13 cellular contexts compared by ENCODE assay signal in the genomic region with DNA sequence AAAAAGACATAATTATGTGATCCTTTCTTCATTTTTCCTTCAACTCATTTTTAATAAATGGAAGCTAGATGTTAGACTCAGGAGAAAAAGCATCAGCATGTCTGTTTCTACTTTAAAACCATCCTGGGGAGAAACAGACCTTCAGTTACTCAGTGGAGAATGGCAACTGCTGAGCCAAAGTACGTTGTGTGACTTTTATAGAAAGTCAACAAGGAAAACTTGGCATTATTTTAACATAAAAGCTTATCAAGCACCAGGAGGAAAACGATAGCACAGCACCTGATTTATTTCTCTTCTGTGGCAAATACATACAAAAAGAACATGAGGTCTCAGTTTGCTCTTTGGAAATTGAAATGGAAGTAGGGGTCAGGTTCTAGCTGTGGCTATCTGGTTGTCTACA.
A peak's percentile ranks its signal among the peaks of the same experiment; 100 is the strongest.
DNase-seq lines count a peak whose midpoint lies in the region; ATAC-seq and TF ChIP-seq lines count a peak whose summit lies in the region.
"Had no signal": no experiment of that assay in that cellular context is flagged by ENCODE, and none has a peak within 500 bp of the region (broad histone marks: within the 10 kb centered on the region; RNA-seq: fewer than 3 reads in every experiment).

No MANE protein-coding gene starts in this region.

- no peaks in the 10 kb centered on the region for H3K36me3 ChIP-seq in BLaER1 treated with 17β-estradiol and CSF1 and Interleukin-3, amounts not matched to agents 10 nM and 100 nM
- no peaks in the 10 kb centered on the region for H3K36me3 ChIP-seq in DND-41 (ENCODE audit: insufficient read depth, low read length)
- H3K36me3 ChIP-seq in mucosa of descending colon (ENCODE audit: low read depth) = no peaks in the 10 kb centered on the region
- H3K36me3 ChIP-seq in vagina = no peaks in the 10 kb centered on the region
- H3K36me3 ChIP-seq: gastroesophageal sphincter, left lung, ovary, tibial artery had no signal

- no peaks in the 10 kb centered on the region for H3K9me3 Mint-ChIP-seq in activated CD4-positive, alpha-beta memory T cell treated with anti-CD3 and anti-CD28 coated beads for 36 hours
- H3K9me3 Mint-ChIP-seq: CD8-positive, alpha-beta T cell had no signal

- no peak for DNase-seq in DND-41
- DNase-seq in activated CD4-positive, alpha-beta memory T cell treated with anti-CD3 and anti-CD28 coated beads for 36 hours = no peak
- no peak for DNase-seq in mucosa of descending colon
- DNase-seq in NCI-H1930 (lab: John Stamatoyannopoulos, UW) = no peak
- DNase-seq in vagina (ENCODE audit: extremely low spot score in 2 of 2) = no peak
- DNase-seq in NAMALWA (ENCODE audit: low spot score) = no peak
- DNase-seq: left lung, ovary, SW 1271, tibial artery had no signal

- POLR2A ChIA-PET in activated CD4-positive, alpha-beta memory T cell treated with anti-CD3 and anti-CD28 coated beads for 36 hours (lab: Charles Lee) = interaction anchor here (1.0 kb wide), 1 partner anchor 9 kb away, joined by 4 read pairs; no protein-coding TSS in a partner anchor

- H3K9me3 ChIP-seq in BLaER1 treated with 17β-estradiol and CSF1 and Interleukin-3, amounts not matched to agents 10 nM and 100 nM (replicated peaks in 1 of 11) = peaks cover 0 to 35% (median 21%) of the 10 kb centered on the region in 11 experiments; a peak in 17 of 22 replicates
- H3K9me3 ChIP-seq in DND-41 (ENCODE audit: insufficient read depth, low read length, severe bottlenecking) (no peaks in the 10 kb centered on the region), mucosa of descending colon (no peaks in the 10 kb centered on the region), vagina (no peaks in the 10 kb centered on the region)
- H3K9me3 ChIP-seq: gastroesophageal sphincter, left lung, ovary, tibial artery had no signal

- H3K4me3 Mint-ChIP-seq in activated CD4-positive, alpha-beta memory T cell treated with anti-CD3 and anti-CD28 coated beads for 36 hours = peak overlapping the region; percentile 66

- peaks cover 60 to 100% (median 65%) of the 10 kb centered on the region in 10 experiments for H3K4me1 ChIP-seq in BLaER1 treated with 17β-estradiol and CSF1 and Interleukin-3, amounts not matched to agents 10 nM and 100 nM
- H3K4me1 ChIP-seq in DND-41 (ENCODE audit: insufficient read depth, low read length) (peaks cover 37% of the 10 kb centered on the region), mucosa of descending colon (ENCODE audit: low read depth) (peaks cover 6% of the 10 kb centered on the region), vagina (peaks cover 36% of the 10 kb centered on the region)
- H3K4me1 ChIP-seq: gastroesophageal sphincter had no signal

- H4K20me1 ChIP-seq in BLaER1 treated with 17β-estradiol and CSF1 and Interleukin-3, amounts not matched to agents 10 nM and 100 nM = no peaks in the 10 kb centered on the region
- H4K20me1 ChIP-seq in DND-41 (ENCODE audit: insufficient read depth, low read length) = no peaks in the 10 kb centered on the region

- ATAC-seq in DND-41 (ENCODE audit: insufficient read depth, low read depth) (no peak), mucosa of descending colon (peak; percentile 45)
- ATAC-seq: gastroesophageal sphincter had no signal

- peaks cover 73% of the 10 kb centered on the region for H3K4me1 Mint-ChIP-seq in activated CD4-positive, alpha-beta memory T cell treated with anti-CD3 and anti-CD28 coated beads for 36 hours (ENCODE audit: low read depth)

- TF ChIP-seq CTCF in DND-41 (IDR thresholded peaks at IDR 0.05; ENCODE audit: borderline replicate concordance, extremely low read depth, low read length, poor library complexity, severe bottlenecking) = no peak
- no peak for TF ChIP-seq CTCF in mucosa of descending colon (IDR thresholded peaks at IDR 0.05)
- no peak for TF ChIP-seq CTCF in vagina (IDR thresholded peaks at IDR 0.05)

- no peaks in the 10 kb centered on the region for H3K36me3 Mint-ChIP-seq in activated CD4-positive, alpha-beta memory T cell treated with anti-CD3 and anti-CD28 coated beads for 36 hours
- H3K36me3 Mint-ChIP-seq: CD8-positive, alpha-beta T cell had no signal

- intact Hi-C loops in activated CD4-positive, alpha-beta memory T cell treated with anti-CD3 and anti-CD28 coated beads for 36 hours (cut with micrococcal nuclease) = no loop called here
- intact Hi-C loops in mucosa of descending colon (cut with DNase I, micrococcal nuclease) (no loop called here), vagina (cut with DNase I) (no loop called here)

- TF ChIP-seq POLR2A in vagina (IDR thresholded peaks at IDR 0.05) = no peak

- H3K9ac ChIP-seq in BLaER1 treated with 17β-estradiol and CSF1 and Interleukin-3, amounts not matched to agents 10 nM and 100 nM = peak overlapping the region in 10 of 11 experiments; percentile 28 to 61 (median 57); a peak in 12 of 22 replicates
- H3K9ac ChIP-seq in DND-41 (ENCODE audit: low read depth, low read length) = peak overlapping the region; percentile 33

- no peaks in the 10 kb centered on the region for H3K27me3 Mint-ChIP-seq in activated CD4-positive, alpha-beta memory T cell treated with anti-CD3 and anti-CD28 coated beads for 36 hours

- peak overlapping the region; percentile 60 to 82 (median 73) for H3K4me2 ChIP-seq in BLaER1 treated with 17β-estradiol and CSF1 and Interleukin-3, amounts not matched to agents 10 nM and 100 nM
- peak overlapping the region; percentile 7; the same call in 1 of the 2 replicates for H3K4me2 ChIP-seq in DND-41 (ENCODE audit: insufficient read depth, low read length)

- CTCF ChIA-PET in activated CD4-positive, alpha-beta memory T cell treated with anti-CD3 and anti-CD28 coated beads for 36 hours (lab: Charles Lee) = interaction anchor here (0.8 to 1.2 kb wide), 4 partner anchors 20 to 195 kb away, joined by 3 to 7 read pairs (median 4); no protein-coding TSS in a partner anchor

- no peak overlapping the region for H3K4me3 ChIP-seq in BLaER1 treated with 17β-estradiol and CSF1 and Interleukin-3, amounts not matched to agents 10 nM and 100 nM
- H3K4me3 ChIP-seq in DND-41 (ENCODE audit: low read depth in 1 of 2, low read length in 2 of 2) (no peak overlapping the region), mucosa of descending colon (no peak overlapping the region), vagina (no peak overlapping the region)
- H3K4me3 ChIP-seq: gastroesophageal sphincter, left lung, ovary, tibial artery had no signal

- H3K27ac Mint-ChIP-seq in activated CD4-positive, alpha-beta memory T cell treated with anti-CD3 and anti-CD28 coated beads for 36 hours = peak overlapping the region; percentile 95

- H3K27me3 ChIP-seq in BLaER1 treated with 17β-estradiol and CSF1 and Interleukin-3, amounts not matched to agents 10 nM and 100 nM = no peaks in the 10 kb centered on the region
- H3K27me3 ChIP-seq in DND-41 (ENCODE audit: insufficient read depth, low read length, poor library complexity) = no peaks in the 10 kb centered on the region
- H3K27me3 ChIP-seq in vagina = no peaks in the 10 kb centered on the region
- H3K27me3 ChIP-seq: gastroesophageal sphincter, left lung, ovary, tibial artery had no signal

- peak overlapping the region; percentile 27 to 84 (median 78); a peak in 21 of 22 replicates for H3K27ac ChIP-seq in BLaER1 treated with 17β-estradiol and CSF1 and Interleukin-3, amounts not matched to agents 10 nM and 100 nM
- H3K27ac ChIP-seq in DND-41 (ENCODE audit: low read length) (peak overlapping the region; percentile 78), vagina (no peak overlapping the region)
- H3K27ac ChIP-seq: gastroesophageal sphincter, left lung, ovary, tibial artery had no signal

- H3K79me2 ChIP-seq in DND-41 (ENCODE audit: insufficient read depth, low read length) = no peaks in the 10 kb centered on the region

- peak overlapping the region; percentile 56 for H2AFZ ChIP-seq in DND-41 (ENCODE audit: low read depth, low read length)
